ENCODE assay signal across 20 cellular contexts in the genomic region with DNA sequence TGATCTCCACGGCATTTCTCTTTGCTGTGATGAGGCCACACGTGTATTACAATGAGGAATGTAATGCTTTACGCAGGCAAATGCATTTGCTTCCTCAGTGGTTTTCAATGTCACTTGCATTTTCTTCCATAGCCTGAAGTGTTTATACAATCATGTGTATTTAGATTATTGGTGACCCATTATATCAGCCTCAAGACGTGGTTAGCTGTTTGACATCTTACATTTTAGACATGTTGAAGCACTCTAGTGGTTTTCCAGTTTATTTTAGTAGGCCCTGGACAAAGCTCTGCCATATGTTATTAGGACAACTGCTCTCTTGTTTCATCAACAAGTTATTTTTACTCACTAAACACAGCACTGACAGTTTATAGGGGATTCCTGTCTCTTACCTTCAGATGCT.
"Had no signal": no experiment of that assay in that cellular context is flagged by ENCODE, and none has a peak within 500 bp of the region (broad histone marks: within the 10 kb centered on the region; RNA-seq: fewer than 3 reads in every experiment).

No MANE protein-coding gene starts in this region.

- H3K27ac ChIP-seq: cardiac muscle cell, foreskin keratinocyte, lower lobe of right lung, upper lobe of right lung, VCaP had no signal

- H3K27me3 Mint-ChIP-seq: activated CD4-positive, alpha-beta memory T cell treated with anti-CD3 and anti-CD28 coated beads, Interleukin-2, amount 10 ng/mL, durations not matched to agents 7 days and 5 days; activated CD4-positive, alpha-beta T cell treated with anti-CD3 and anti-CD28 coated beads, Interleukin-2, amount 10 ng/mL, durations not matched to agents 24 days and 14 days; activated naive CD8-positive, alpha-beta T cell treated with anti-CD3 and anti-CD28 coated beads, Interleukin-2, amount 50 U/mL, for 24 hours; dendritic cell treated with granulocyte-macrophage colony-stimulating factor and Interleukin-4, amounts not matched to agents 40 ng/mL and 50 ng/mL, for 4 days had no signal

- H3K4me3 ChIP-seq: cardiac muscle cell, lower lobe of right lung, upper lobe of right lung had no signal

- H3K27ac Mint-ChIP-seq: activated CD4-positive, alpha-beta memory T cell treated with anti-CD3 and anti-CD28 coated beads, Interleukin-2, amount 10 ng/mL, durations not matched to agents 7 days and 5 days; activated CD4-positive, alpha-beta T cell treated with anti-CD3 and anti-CD28 coated beads, Interleukin-2, amount 10 ng/mL, durations not matched to agents 24 days and 14 days; activated naive CD8-positive, alpha-beta T cell treated with anti-CD3 and anti-CD28 coated beads, Interleukin-2, amount 50 U/mL, for 24 hours; dendritic cell treated with granulocyte-macrophage colony-stimulating factor and Interleukin-4, amounts not matched to agents 40 ng/mL and 50 ng/mL, for 4 days had no signal

- H3K4me1 ChIP-seq: foreskin keratinocyte had no signal

- H3K9me3 Mint-ChIP-seq: activated CD4-positive, alpha-beta memory T cell treated with anti-CD3 and anti-CD28 coated beads, Interleukin-2, amount 10 ng/mL, durations not matched to agents 7 days and 5 days; activated CD4-positive, alpha-beta T cell treated with anti-CD3 and anti-CD28 coated beads, Interleukin-2, amount 10 ng/mL, durations not matched to agents 24 days and 14 days; activated naive CD8-positive, alpha-beta T cell treated with anti-CD3 and anti-CD28 coated beads, Interleukin-2, amount 50 U/mL, for 24 hours; dendritic cell treated with granulocyte-macrophage colony-stimulating factor and Interleukin-4, amounts not matched to agents 40 ng/mL and 50 ng/mL, for 4 days; neural crest cell had no signal

- H3K4me3 Mint-ChIP-seq: activated CD4-positive, alpha-beta memory T cell treated with anti-CD3 and anti-CD28 coated beads, Interleukin-2, amount 10 ng/mL, durations not matched to agents 7 days and 5 days; activated CD4-positive, alpha-beta T cell treated with anti-CD3 and anti-CD28 coated beads, Interleukin-2, amount 10 ng/mL, durations not matched to agents 24 days and 14 days; activated naive CD8-positive, alpha-beta T cell treated with anti-CD3 and anti-CD28 coated beads, Interleukin-2, amount 50 U/mL, for 24 hours; dendritic cell treated with granulocyte-macrophage colony-stimulating factor and Interleukin-4, amounts not matched to agents 40 ng/mL and 50 ng/mL, for 4 days; neural crest cell had no signal

- DNase-seq: activated CD4-positive, alpha-beta memory T cell treated with anti-CD3 and anti-CD28 coated beads, Interleukin-2, amount 10 ng/mL, durations not matched to agents 7 days and 5 days; activated CD4-positive, alpha-beta T cell treated with anti-CD3 and anti-CD28 coated beads, Interleukin-2, amount 10 ng/mL, durations not matched to agents 24 days and 14 days; activated gamma-delta T cell; activated naive CD4-positive, alpha-beta T cell treated with anti-CD3 and anti-CD28 coated beads, Interleukin-2, amount 50 U/mL, for 16 hours; activated naive CD8-positive, alpha-beta T cell treated with anti-CD3 and anti-CD28 coated beads, Interleukin-2, amount 50 U/mL, for 24 hours; effector CD4-positive, alpha-beta T cell; foreskin keratinocyte; kidney; lower lobe of right lung; occipital lobe; stimulated activated CD4-positive, alpha-beta T cell treated with anti-CD3 and anti-CD28 coated beads, Interleukin-4, amount 100 ng/mL, for 1 hour; stimulated activated naive CD4-positive, alpha-beta T cell; upper lobe of right lung had no signal

- H3K27me3 ChIP-seq: cardiac muscle cell, foreskin keratinocyte, upper lobe of right lung had no signal

- H3K4me1 Mint-ChIP-seq: neural crest cell had no signal

- FAIRE-seq: endometrium, kidney had no signal

- H3K9me3 ChIP-seq: lower lobe of right lung, upper lobe of right lung had no signal

- ATAC-seq: activated CD4-positive, CD25-positive, alpha-beta regulatory T cell treated with anti-CD3 and anti-CD28 coated beads, Interleukin-2, amount 50 U/mL, for 24 hours; activated naive CD8-positive, alpha-beta T cell treated with anti-CD3 and anti-CD28 coated beads, Interleukin-2, amount 50 U/mL, for 24 hours; foreskin keratinocyte; lower lobe of right lung; sciatic nerve; upper lobe of right lung had no signal
